Comparison of ENCODE assay signal across 22 cellular contexts in genomic region chr20:10634190-10634589, GRCh38. TPM values are rescaled to one million over a fixed set of nuclear protein-coding genes. Genes with fewer than 3 reads are reported as not detected.
DNase-seq lines count a peak whose midpoint lies in the region; ATAC-seq and TF ChIP-seq lines count a peak whose summit lies in the region.
"Had no signal": no experiment of that assay in that cellular context is flagged by ENCODE, and none has a peak within 500 bp of the region (broad histone marks: within the 10 kb centered on the region; RNA-seq: fewer than 3 reads in every experiment).

No MANE protein-coding gene starts in this region.

- H3K9ac ChIP-seq in trophoblast cell (ENCODE audit: low read length), result no peak overlapping the region
- H3K9ac ChIP-seq: parathyroid adenoma had no signal

- no peak overlapping the region for H3K4ac ChIP-seq in trophoblast cell (ENCODE audit: low read depth, low read length)

- H3K27me3 Mint-ChIP-seq in activated CD8-positive, alpha-beta T cell treated with anti-CD3 and anti-CD28 coated beads for 36 hours, result no peaks in the 10 kb centered on the region
- H3K27me3 Mint-ChIP-seq: activated CD4-positive, alpha-beta memory T cell treated with anti-CD3 and anti-CD28 coated beads, Interleukin-2, amount 10 ng/mL, durations not matched to agents 7 days and 5 days; activated naive CD8-positive, alpha-beta T cell treated with anti-CD3 and anti-CD28 coated beads, Interleukin-2, amount 10 ng/mL, durations not matched to agents 7 days and 5 days had no signal

- no peak overlapping the region for H3K4me2 ChIP-seq in trophoblast cell (ENCODE audit: low read length)

- H3K14ac ChIP-seq in trophoblast cell (ENCODE audit: low read length), result no peak overlapping the region

- H2AK5ac ChIP-seq in trophoblast cell (ENCODE audit: low read length), result no peak overlapping the region

- no peaks in the 10 kb centered on the region for H3K36me3 Mint-ChIP-seq in activated CD8-positive, alpha-beta T cell treated with anti-CD3 and anti-CD28 coated beads for 36 hours (ENCODE audit: low read depth)

- H3K27ac ChIP-seq in heart right ventricle (peak overlapping the region in 7 of 10 donors; percentile 13 to 78 (median 65)), right cardiac atrium (ENCODE audit: low read length) (no peak overlapping the region), coronary artery (peak overlapping the region; percentile 90 to 95), trophoblast cell (ENCODE audit: low read depth, low read length) (no peak overlapping the region), aorta (ENCODE audit: low read depth in 1 of 2, low read length in 2 of 2) (peak overlapping the region; percentile 33 to 95), psoas muscle (no peak overlapping the region)
- H3K27ac ChIP-seq: cardiac muscle cell, parathyroid adenoma, spleen, upper lobe of right lung, VCaP had no signal

- H3K4me1 ChIP-seq in heart right ventricle (peaks cover 13 to 80% (median 53%) of the 10 kb centered on the region in 9 donors), right cardiac atrium (ENCODE audit: control insufficient read depth, insufficient read depth, low read length) (peaks cover 17% of the 10 kb centered on the region), trophoblast cell (ENCODE audit: control insufficient read depth in 1 of 2, insufficient read depth in 2 of 2, low read length in 2 of 2) (peaks cover 24% of the 10 kb centered on the region in 2 experiments), aorta (ENCODE audit: control insufficient read depth in 1 of 2, insufficient read depth in 2 of 2, low read length in 2 of 2) (peaks cover 8 to 16% of the 10 kb centered on the region in 2 donors), psoas muscle (peaks cover 7% of the 10 kb centered on the region)

- no peak overlapping the region for H4K12ac ChIP-seq in trophoblast cell (ENCODE audit: low read depth, low read length)

- POLR2A ChIA-PET in activated CD8-positive, alpha-beta T cell treated with anti-CD3 and anti-CD28 coated beads for 36 hours (lab: Charles Lee), result no interaction called here

- peak overlapping the region; percentile 2 for H2BK12ac ChIP-seq in trophoblast cell (ENCODE audit: low read length)

- no peak overlapping the region for H2AFZ ChIP-seq in trophoblast cell (ENCODE audit: insufficient read depth, low read length, poor library complexity)
- H2AFZ ChIP-seq: parathyroid adenoma had no signal

- H4K8ac ChIP-seq in trophoblast cell (ENCODE audit: low read depth, low read length), result no peak overlapping the region

- no peak overlapping the region for H2BK120ac ChIP-seq in trophoblast cell (ENCODE audit: insufficient read depth, low read length, poor library complexity)

- no peak overlapping the region for H2BK5ac ChIP-seq in trophoblast cell (ENCODE audit: low read depth, low read length, poor library complexity)

- DNase-seq in heart right ventricle (no peak), right cardiac atrium (no peak), coronary artery (ENCODE audit: low spot score) (no peak), trophoblast cell (no peak), aorta (no peak), psoas muscle (no peak), MV-4-11 (lab: John Stamatoyannopoulos, UW) (no peak)
- no peak for DNase-seq in activated CD8-positive, alpha-beta T cell treated with anti-CD3 and anti-CD28 coated beads for 36 hours
- DNase-seq: activated CD4-positive, alpha-beta memory T cell treated with anti-CD3 and anti-CD28 coated beads, Interleukin-2, amount 10 ng/mL, durations not matched to agents 7 days and 5 days; activated naive CD8-positive, alpha-beta T cell treated with anti-CD3 and anti-CD28 coated beads, Interleukin-2, amount 10 ng/mL, durations not matched to agents 7 days and 5 days; DMS153; H9; hypothalamus; kidney glomerular epithelial cell; NCI-H1092 treated with DMSO at 0.1 percent for 48 hours; NCI-H774; spleen; upper lobe of right lung had no signal

- H3K27ac Mint-ChIP-seq in activated CD8-positive, alpha-beta T cell treated with anti-CD3 and anti-CD28 coated beads for 36 hours, result no peak overlapping the region
- H3K27ac Mint-ChIP-seq: activated CD4-positive, alpha-beta memory T cell treated with anti-CD3 and anti-CD28 coated beads, Interleukin-2, amount 10 ng/mL, durations not matched to agents 7 days and 5 days; activated naive CD8-positive, alpha-beta T cell treated with anti-CD3 and anti-CD28 coated beads, Interleukin-2, amount 10 ng/mL, durations not matched to agents 7 days and 5 days had no signal

- H3K27me3 ChIP-seq in heart right ventricle, result no peaks in the 10 kb centered on the region
- H3K27me3 ChIP-seq in right cardiac atrium (ENCODE audit: control insufficient read depth, insufficient read depth), result no peaks in the 10 kb centered on the region
- no peaks in the 10 kb centered on the region for H3K27me3 ChIP-seq in trophoblast cell (ENCODE audit: insufficient read depth, low read length)
- H3K27me3 ChIP-seq in aorta (ENCODE audit: control insufficient read depth in 1 of 2, insufficient read depth in 2 of 2, low read length in 1 of 2), result no peaks in the 10 kb centered on the region
- no peaks in the 10 kb centered on the region for H3K27me3 ChIP-seq in psoas muscle (ENCODE audit: insufficient read depth in 3 of 3, low read length in 2 of 3)
- H3K27me3 ChIP-seq: cardiac muscle cell, spleen, upper lobe of right lung had no signal

- no peak overlapping the region for H3K18ac ChIP-seq in trophoblast cell (ENCODE audit: low read length)

- H3K4me3 ChIP-seq in heart right ventricle (no peak overlapping the region), right cardiac atrium (ENCODE audit: low read length) (no peak overlapping the region), coronary artery (peak overlapping the region; percentile 42), trophoblast cell (ENCODE audit: low read depth, low read length) (no peak overlapping the region), aorta (ENCODE audit: low read length in 2 of 2) (no peak overlapping the region), psoas muscle (no peak overlapping the region)
- H3K4me3 ChIP-seq: cardiac muscle cell, K562, spleen, upper lobe of right lung had no signal

- H3K4me3 Mint-ChIP-seq in activated CD8-positive, alpha-beta T cell treated with anti-CD3 and anti-CD28 coated beads for 36 hours, result no peak overlapping the region
- H3K4me3 Mint-ChIP-seq: activated CD4-positive, alpha-beta memory T cell treated with anti-CD3 and anti-CD28 coated beads, Interleukin-2, amount 10 ng/mL, durations not matched to agents 7 days and 5 days; activated naive CD8-positive, alpha-beta T cell treated with anti-CD3 and anti-CD28 coated beads, Interleukin-2, amount 10 ng/mL, durations not matched to agents 7 days and 5 days; H9 had no signal

- no peak overlapping the region for H3K23ac ChIP-seq in trophoblast cell (ENCODE audit: low read length)

- intact Hi-C loops in heart right ventricle (cut with DNase I) (loop anchor here in 1 of 10 donors (10.0 kb wide), 1 partner anchor 69 kb away; no protein-coding TSS in a partner anchor), right cardiac atrium (cut with DNase I) (no loop called here), aorta (cut with DNase I) (no loop called here), psoas muscle (cut with DNase I) (no loop called here)
- intact Hi-C loops in activated CD8-positive, alpha-beta T cell treated with anti-CD3 and anti-CD28 coated beads for 36 hours (cut with micrococcal nuclease), result no loop called here

- CTCF ChIA-PET in activated CD8-positive, alpha-beta T cell treated with anti-CD3 and anti-CD28 coated beads for 36 hours (lab: Charles Lee), result interaction anchor here (1.4 kb wide), 1 partner anchor 81 kb away, joined by 3 read pairs; no protein-coding TSS in a partner anchor

- H3K4me1 Mint-ChIP-seq in activated CD8-positive, alpha-beta T cell treated with anti-CD3 and anti-CD28 coated beads for 36 hours (ENCODE audit: low read depth), result no peaks in the 10 kb centered on the region
- H3K4me1 Mint-ChIP-seq: activated CD4-positive, alpha-beta memory T cell treated with anti-CD3 and anti-CD28 coated beads, Interleukin-2, amount 10 ng/mL, durations not matched to agents 7 days and 5 days had no signal

- H3K79me2 ChIP-seq in trophoblast cell (ENCODE audit: control insufficient read depth, insufficient read depth, low read length, poor library complexity), result no peaks in the 10 kb centered on the region
- H3K79me2 ChIP-seq: parathyroid adenoma had no signal

- peaks cover 16% of the 10 kb centered on the region for H3K79me1 ChIP-seq in trophoblast cell (ENCODE audit: low read length)

- no peak overlapping the region for H4K91ac ChIP-seq in trophoblast cell (ENCODE audit: low read depth, low read length)

- H3K9me3 ChIP-seq in heart right ventricle (no peaks in the 10 kb centered on the region), right cardiac atrium (ENCODE audit: control insufficient read depth, low read length) (no peaks in the 10 kb centered on the region), trophoblast cell (ENCODE audit: insufficient read depth, low read depth, low read length) (no peaks in the 10 kb centered on the region), aorta (ENCODE audit: control insufficient read depth, low read length) (no peaks in the 10 kb centered on the region), psoas muscle (no peaks in the 10 kb centered on the region)
- H3K9me3 ChIP-seq: spleen, upper lobe of right lung had no signal

- H3K9me3 Mint-ChIP-seq in activated CD8-positive, alpha-beta T cell treated with anti-CD3 and anti-CD28 coated beads for 36 hours, result no peaks in the 10 kb centered on the region
- H3K9me3 Mint-ChIP-seq: activated CD4-positive, alpha-beta memory T cell treated with anti-CD3 and anti-CD28 coated beads, Interleukin-2, amount 10 ng/mL, durations not matched to agents 7 days and 5 days; activated naive CD8-positive, alpha-beta T cell treated with anti-CD3 and anti-CD28 coated beads, Interleukin-2, amount 10 ng/mL, durations not matched to agents 7 days and 5 days; H9 had no signal

- TF ChIP-seq CTCF in heart right ventricle (IDR thresholded peaks at IDR 0.05) (no peak), coronary artery (IDR thresholded peaks at IDR 0.05) (no peak), psoas muscle (IDR thresholded peaks at IDR 0.05) (no peak)
- no peak for TF ChIP-seq CTCF in activated CD8-positive, alpha-beta T cell treated with anti-CD3 and anti-CD28 coated beads for 36 hours (IDR thresholded peaks at IDR 0.05)

- WGBS in heart right ventricle, 2 donors, result 77 to 79% methylated on average over 5 of the region's 5 CpGs
- WGBS in right cardiac atrium, result 75% methylated on average over 5 of the region's 5 CpGs
- WGBS in trophoblast cell (ENCODE audit: extremely low coverage, insufficient coverage, insufficient read length), result no CpG with 5 or more reads among the region's 5 CpGs
- 24 to 26% methylated on average over 5 of the region's 5 CpGs for WGBS in aorta, 2 donors
- 51 to 62% (median 55%) methylated on average over 5 of the region's 5 CpGs for WGBS in psoas muscle, 3 donors

- peaks cover 0 to 24% (median 7%) of the 10 kb centered on the region in 9 donors for H3K36me3 ChIP-seq in heart right ventricle
- H3K36me3 ChIP-seq in trophoblast cell (ENCODE audit: control insufficient read depth in 1 of 2, insufficient read depth in 2 of 2, low read length in 2 of 2), result peaks cover 11 to 12% of the 10 kb centered on the region in 2 experiments
- no peaks in the 10 kb centered on the region for H3K36me3 ChIP-seq in aorta (ENCODE audit: control insufficient read depth in 1 of 2, insufficient read depth in 2 of 2, low read length in 1 of 2)
- peaks cover 0 to 5% of the 10 kb centered on the region in 2 donors for H3K36me3 ChIP-seq in psoas muscle (ENCODE audit: insufficient read depth in 1 of 2, low read depth in 1 of 2)

- ATAC-seq in heart right ventricle (no peak), right cardiac atrium (no peak), aorta (ENCODE audit: low FRiP score) (no peak), psoas muscle (no peak)
- ATAC-seq in activated CD8-positive, alpha-beta T cell treated with anti-CD3 and anti-CD28 coated beads for 36 hours, result no peak
- ATAC-seq: K562, upper lobe of right lung had no signal

RNA-seq across cellular contexts. Expression of gene JAG1, which starts 39.6 kb away (rescaled TPM):
- 10 to 100 TPM; 23.0 to 38.2 (median 27.5) TPM for total RNA-seq in heart right ventricle
- polyA plus RNA-seq in heart right ventricle, result 10 to 100 TPM; 11.1 to 17.9 TPM
- 10 to 100 TPM; 23.2 to 33.6 (median 30.0) TPM for total RNA-seq in right cardiac atrium
- 12.2 TPM for polyA plus RNA-seq in right cardiac atrium
- polyA plus RNA-seq in trophoblast cell (2013), result 34.3 and 36.3 TPM in 2 replicates
- total RNA-seq in aorta, result 100 to 1,000 TPM; 133 to 226 TPM
- 100 to 1,000 TPM in 1 of 2 donors, 10 to 100 TPM in 1; 22.4 to 166 TPM for polyA plus RNA-seq in aorta
- 10 to 100 TPM; 10.4 to 35.4 (median 16.0) TPM for total RNA-seq in psoas muscle
- 1 to 10 TPM; 5.4 to 6.5 (median 5.6) TPM for polyA plus RNA-seq in psoas muscle
- total RNA-seq in activated CD8-positive, alpha-beta T cell treated with anti-CD3 and anti-CD28 coated beads for 36 hours, result under 1 TPM; 0.41 to 0.58 TPM

Comparison
In these comparisons a context has a peak if more than half of its experiments do, and no peak if none do; other contexts are left out.
1. H3K27ac ChIP-seq: peak in heart right ventricle (7 of 10), coronary artery (2 of 2) and aorta (2 of 2); none in right cardiac atrium (single experiment), trophoblast cell (single experiment) and psoas muscle (single experiment).
2. RNA of gene JAG1, which starts 39.6 kb away (total RNA-seq): 133 to 226 TPM in aorta, 23.2 to 33.6 TPM in right cardiac atrium, 23.0 to 38.2 TPM in heart right ventricle and 10.4 to 35.4 TPM in psoas muscle; 0.41 to 0.58 TPM in activated CD8-positive, alpha-beta T cell treated with anti-CD3 and anti-CD28 coated beads for 36 hours; every median in the first group is over 4 times any median in the second.